In the genomic region with DNA sequence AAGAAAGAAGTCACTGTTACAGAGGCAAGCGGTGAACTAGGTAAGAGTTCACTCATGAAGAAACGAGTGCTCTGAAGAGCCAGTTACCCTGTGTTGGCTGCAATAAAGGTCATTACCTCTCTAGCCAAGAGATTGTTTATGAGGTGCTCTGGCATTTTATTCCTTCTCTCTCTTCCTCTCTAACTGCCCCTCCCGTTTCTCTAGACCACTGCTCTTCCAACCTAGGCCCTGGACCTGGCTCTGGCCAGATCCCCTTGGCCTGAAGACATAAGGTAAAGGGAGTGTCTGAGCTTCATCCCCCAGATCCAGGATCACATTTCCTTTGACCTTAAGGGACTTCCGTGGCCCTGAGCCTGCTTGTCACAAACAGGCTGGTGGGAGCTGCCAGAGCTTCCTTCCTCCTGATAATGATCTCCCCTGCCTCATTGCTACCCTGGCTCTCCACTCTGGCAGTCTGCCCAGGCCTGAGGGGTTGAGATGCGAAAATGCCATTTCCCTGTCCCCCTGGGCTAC, we compare ENCODE assay signal across 1 cellular context.
A peak's percentile ranks its signal among the peaks of the same experiment; 100 is the strongest.
TF ChIP-seq lines count a peak whose summit lies in the region.

No MANE protein-coding gene starts in this region.

TF ChIP-seq in HepG2, 621 proteins besides CTCF, POLR2A, EP300 and RAD21 (continued from another document and continues in another):
- TF ChIP-seq, protein P1, sequence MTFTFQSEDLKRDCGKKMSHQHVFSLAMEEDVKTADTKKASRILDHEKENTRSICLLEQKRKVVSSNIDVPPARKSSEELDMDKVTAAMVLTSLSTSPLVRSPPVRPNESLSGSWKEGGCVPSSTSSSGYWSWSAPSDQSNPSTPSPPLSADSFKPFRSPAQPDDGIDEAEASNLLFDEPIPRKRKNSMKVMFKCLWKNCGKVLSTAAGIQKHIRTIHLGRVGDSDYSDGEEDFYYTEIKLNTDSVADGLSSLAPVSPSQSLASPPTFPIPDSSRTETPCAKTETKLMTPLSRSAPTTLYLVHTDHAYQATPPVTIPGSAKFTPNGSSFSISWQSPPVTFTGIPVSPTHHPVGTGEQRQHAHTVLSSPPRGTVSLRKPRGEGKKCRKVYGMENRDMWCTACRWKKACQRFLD (CRISPR knock-in tag; IDR thresholded peaks at IDR 0.05; ENCODE audit: borderline replicate concordance) = no peak
- TF ChIP-seq PAWR (CRISPR knock-in tag; IDR thresholded peaks at IDR 0.05; ENCODE audit: borderline replicate concordance) (no peak), HMG20B (CRISPR knock-in tag; conservative IDR thresholded peaks at IDR 0.05) (no peak), CBFB (CRISPR knock-in tag; IDR thresholded peaks at IDR 0.05) (no peak), POLR2AphosphoS2 (IDR thresholded peaks at IDR 0.05; ENCODE audit: low read depth, low read length) (no peak), ZSCAN29 (CRISPR knock-in tag; conservative IDR thresholded peaks at IDR 0.05) (no peak), ZNF674 (CRISPR knock-in tag; IDR thresholded peaks at IDR 0.05; ENCODE audit: low read depth) (no peak), ZNF496 (CRISPR knock-in tag; IDR thresholded peaks at IDR 0.05; ENCODE audit: insufficient replicate concordance) (no peak), ZFX (CRISPR knock-in tag; IDR thresholded peaks at IDR 0.05; ENCODE audit: low read depth) (no peak), SCMH1 (CRISPR knock-in tag; IDR thresholded peaks at IDR 0.05; ENCODE audit: borderline replicate concordance) (no peak), BCL6 (CRISPR knock-in tag; IDR thresholded peaks at IDR 0.05) (peak; percentile 63), KDM3A (CRISPR knock-in tag; IDR thresholded peaks at IDR 0.05; ENCODE audit: low read depth) (no peak), ZNF546 (CRISPR knock-in tag; conservative IDR thresholded peaks at IDR 0.05) (no peak), GFI1 (CRISPR knock-in tag; IDR thresholded peaks at IDR 0.05; ENCODE audit: borderline replicate concordance) (no peak), SIN3A (IDR thresholded peaks at IDR 0.05; ENCODE audit: borderline replicate concordance, low read depth, low read length) (no peak), ZNF670 (CRISPR knock-in tag; IDR thresholded peaks at IDR 0.05; ENCODE audit: borderline replicate concordance) (0 out of 2 replicates have a peak, but pooled peaks have one; percentile 62), GATAD2A (CRISPR knock-in tag; IDR thresholded peaks at IDR 0.05) (peak; percentile 74; the same call in 1 of the 2 replicates), HIVEP1 (CRISPR knock-in tag; IDR thresholded peaks at IDR 0.05) (peak; percentile 42; the same call in 1 of the 2 replicates), IRF2 (CRISPR knock-in tag; IDR thresholded peaks at IDR 0.05) (peak; percentile 64), NR3C1 (CRISPR knock-in tag; IDR thresholded peaks at IDR 0.05) (no peak), ZEB1 (IDR thresholded peaks at IDR 0.05; ENCODE audit: insufficient replicate concordance, low read depth) (no peak), ZNF230 (CRISPR knock-in tag; IDR thresholded peaks at IDR 0.05) (no peak), ZFY (CRISPR knock-in tag; IDR thresholded peaks at IDR 0.05) (no peak), RARA (CRISPR knock-in tag; IDR thresholded peaks at IDR 0.05) (peak; percentile 81), ATF7 (IDR thresholded peaks at IDR 0.05) (no peak), ATF7 (CRISPR knock-in tag; IDR thresholded peaks at IDR 0.05) (no peak), CHCHD3 (CRISPR knock-in tag; IDR thresholded peaks at IDR 0.05) (no peak), GATA4 (IDR thresholded peaks at IDR 0.05; ENCODE audit: borderline replicate concordance, low read depth) (0 out of 2 replicates have a peak, but pooled peaks have one; percentile 41), FOXJ3 (CRISPR knock-in tag; IDR thresholded peaks at IDR 0.05; ENCODE audit: borderline replicate concordance) (no peak), NCOA5 (CRISPR knock-in tag; IDR thresholded peaks at IDR 0.05) (no peak), WIZ (CRISPR knock-in tag; IDR thresholded peaks at IDR 0.05) (no peak; the same call in 1 of the 2 replicates), PRDM15 (CRISPR knock-in tag; IDR thresholded peaks at IDR 0.05) (no peak), ZNF672 (CRISPR knock-in tag; IDR thresholded peaks at IDR 0.05) (no peak), MAZ (IDR thresholded peaks at IDR 0.05; ENCODE audit: borderline replicate concordance, low read depth, low read length) (no peak), MAZ (CRISPR knock-in tag; IDR thresholded peaks at IDR 0.05; ENCODE audit: low read depth) (no peak), SUZ12 (IDR thresholded peaks at IDR 0.05; ENCODE audit: low read depth, low read length) (no peak), YY1 (IDR thresholded peaks at IDR 0.05; ENCODE audit: insufficient read depth, insufficient replicate concordance, low read depth, low read length) (no peak), ZNF775 (CRISPR knock-in tag; IDR thresholded peaks at IDR 0.05; ENCODE audit: borderline replicate concordance) (no peak), PHF5A (CRISPR knock-in tag; IDR thresholded peaks at IDR 0.05; ENCODE audit: low read depth, unreplicated experiment) (peak; percentile 56), SIN3B (IDR thresholded peaks at IDR 0.05; ENCODE audit: low read length) (no peak), EEA1 (CRISPR knock-in tag; IDR thresholded peaks at IDR 0.05; ENCODE audit: borderline replicate concordance) (no peak), ZNF430 (CRISPR knock-in tag; IDR thresholded peaks at IDR 0.05) (peak; percentile 62; the same call in 1 of the 2 replicates), ATF1 (CRISPR knock-in tag; IDR thresholded peaks at IDR 0.05) (0 out of 2 replicates have a peak, but pooled peaks have one; percentile 13), RFXAP (CRISPR knock-in tag; IDR thresholded peaks at IDR 0.05; ENCODE audit: borderline replicate concordance) (no peak), ISL2 (CRISPR knock-in tag; IDR thresholded peaks at IDR 0.05) (no peak), ZFP90 (CRISPR knock-in tag; IDR thresholded peaks at IDR 0.05; ENCODE audit: borderline replicate concordance) (no peak), HNF4A (CRISPR knock-in tag; IDR thresholded peaks at IDR 0.05) (peak; percentile 68), TERF1 (CRISPR knock-in tag; IDR thresholded peaks at IDR 0.05) (no peak), STAT6 (CRISPR knock-in tag; IDR thresholded peaks at IDR 0.05; ENCODE audit: borderline replicate concordance) (no peak), GPN1 (CRISPR knock-in tag; IDR thresholded peaks at IDR 0.05; ENCODE audit: borderline replicate concordance) (no peak), ZNF883 (CRISPR knock-in tag; IDR thresholded peaks at IDR 0.05; ENCODE audit: not compliant biosample characterization) (no peak), RXRB (CRISPR knock-in tag; IDR thresholded peaks at IDR 0.05; ENCODE audit: borderline replicate concordance) (peak; percentile 99)
- TF ChIP-seq, protein P2, sequence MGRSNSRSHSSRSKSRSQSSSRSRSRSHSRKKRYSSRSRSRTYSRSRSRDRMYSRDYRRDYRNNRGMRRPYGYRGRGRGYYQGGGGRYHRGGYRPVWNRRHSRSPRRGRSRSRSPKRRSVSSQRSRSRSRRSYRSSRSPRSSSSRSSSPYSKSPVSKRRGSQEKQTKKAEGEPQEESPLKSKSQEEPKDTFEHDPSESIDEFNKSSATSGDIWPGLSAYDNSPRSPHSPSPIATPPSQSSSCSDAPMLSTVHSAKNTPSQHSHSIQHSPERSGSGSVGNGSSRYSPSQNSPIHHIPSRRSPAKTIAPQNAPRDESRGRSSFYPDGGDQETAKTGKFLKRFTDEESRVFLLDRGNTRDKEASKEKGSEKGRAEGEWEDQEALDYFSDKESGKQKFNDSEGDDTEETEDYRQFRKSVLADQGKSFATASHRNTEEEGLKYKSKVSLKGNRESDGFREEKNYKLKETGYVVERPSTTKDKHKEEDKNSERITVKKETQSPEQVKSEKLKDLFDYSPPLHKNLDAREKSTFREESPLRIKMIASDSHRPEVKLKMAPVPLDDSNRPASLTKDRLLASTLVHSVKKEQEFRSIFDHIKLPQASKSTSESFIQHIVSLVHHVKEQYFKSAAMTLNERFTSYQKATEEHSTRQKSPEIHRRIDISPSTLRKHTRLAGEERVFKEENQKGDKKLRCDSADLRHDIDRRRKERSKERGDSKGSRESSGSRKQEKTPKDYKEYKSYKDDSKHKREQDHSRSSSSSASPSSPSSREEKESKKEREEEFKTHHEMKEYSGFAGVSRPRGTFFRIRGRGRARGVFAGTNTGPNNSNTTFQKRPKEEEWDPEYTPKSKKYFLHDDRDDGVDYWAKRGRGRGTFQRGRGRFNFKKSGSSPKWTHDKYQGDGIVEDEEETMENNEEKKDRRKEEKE (IDR thresholded peaks at IDR 0.05) = no peak
- TF ChIP-seq, protein P3, sequence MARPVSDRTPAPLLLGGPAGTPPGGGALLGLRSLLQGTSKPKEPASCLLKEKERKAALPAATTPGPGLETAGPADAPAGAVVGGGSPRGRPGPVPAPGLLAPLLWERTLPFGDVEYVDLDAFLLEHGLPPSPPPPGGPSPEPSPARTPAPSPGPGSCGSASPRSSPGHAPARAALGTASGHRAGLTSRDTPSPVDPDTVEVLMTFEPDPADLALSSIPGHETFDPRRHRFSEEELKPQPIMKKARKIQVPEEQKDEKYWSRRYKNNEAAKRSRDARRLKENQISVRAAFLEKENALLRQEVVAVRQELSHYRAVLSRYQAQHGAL (CRISPR knock-in tag; IDR thresholded peaks at IDR 0.05; ENCODE audit: not compliant biosample characterization) = no peak
- TF ChIP-seq, protein P4, sequence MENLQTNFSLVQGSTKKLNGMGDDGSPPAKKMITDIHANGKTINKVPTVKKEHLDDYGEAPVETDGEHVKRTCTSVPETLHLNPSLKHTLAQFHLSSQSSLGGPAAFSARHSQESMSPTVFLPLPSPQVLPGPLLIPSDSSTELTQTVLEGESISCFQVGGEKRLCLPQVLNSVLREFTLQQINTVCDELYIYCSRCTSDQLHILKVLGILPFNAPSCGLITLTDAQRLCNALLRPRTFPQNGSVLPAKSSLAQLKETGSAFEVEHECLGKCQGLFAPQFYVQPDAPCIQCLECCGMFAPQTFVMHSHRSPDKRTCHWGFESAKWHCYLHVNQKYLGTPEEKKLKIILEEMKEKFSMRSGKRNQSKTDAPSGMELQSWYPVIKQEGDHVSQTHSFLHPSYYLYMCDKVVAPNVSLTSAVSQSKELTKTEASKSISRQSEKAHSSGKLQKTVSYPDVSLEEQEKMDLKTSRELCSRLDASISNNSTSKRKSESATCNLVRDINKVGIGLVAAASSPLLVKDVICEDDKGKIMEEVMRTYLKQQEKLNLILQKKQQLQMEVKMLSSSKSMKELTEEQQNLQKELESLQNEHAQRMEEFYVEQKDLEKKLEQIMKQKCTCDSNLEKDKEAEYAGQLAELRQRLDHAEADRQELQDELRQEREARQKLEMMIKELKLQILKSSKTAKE (CRISPR knock-in tag; IDR thresholded peaks at IDR 0.05; ENCODE audit: borderline replicate concordance) = no peak
- TF ChIP-seq, protein P5, sequence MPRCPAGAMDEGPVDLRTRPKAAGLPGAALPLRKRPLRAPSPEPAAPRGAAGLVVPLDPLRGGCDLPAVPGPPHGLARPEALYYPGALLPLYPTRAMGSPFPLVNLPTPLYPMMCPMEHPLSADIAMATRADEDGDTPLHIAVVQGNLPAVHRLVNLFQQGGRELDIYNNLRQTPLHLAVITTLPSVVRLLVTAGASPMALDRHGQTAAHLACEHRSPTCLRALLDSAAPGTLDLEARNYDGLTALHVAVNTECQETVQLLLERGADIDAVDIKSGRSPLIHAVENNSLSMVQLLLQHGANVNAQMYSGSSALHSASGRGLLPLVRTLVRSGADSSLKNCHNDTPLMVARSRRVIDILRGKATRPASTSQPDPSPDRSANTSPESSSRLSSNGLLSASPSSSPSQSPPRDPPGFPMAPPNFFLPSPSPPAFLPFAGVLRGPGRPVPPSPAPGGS (CRISPR knock-in tag; IDR thresholded peaks at IDR 0.05) = no peak
